8 cellular contexts compared by ENCODE assay signal in the genomic region with DNA sequence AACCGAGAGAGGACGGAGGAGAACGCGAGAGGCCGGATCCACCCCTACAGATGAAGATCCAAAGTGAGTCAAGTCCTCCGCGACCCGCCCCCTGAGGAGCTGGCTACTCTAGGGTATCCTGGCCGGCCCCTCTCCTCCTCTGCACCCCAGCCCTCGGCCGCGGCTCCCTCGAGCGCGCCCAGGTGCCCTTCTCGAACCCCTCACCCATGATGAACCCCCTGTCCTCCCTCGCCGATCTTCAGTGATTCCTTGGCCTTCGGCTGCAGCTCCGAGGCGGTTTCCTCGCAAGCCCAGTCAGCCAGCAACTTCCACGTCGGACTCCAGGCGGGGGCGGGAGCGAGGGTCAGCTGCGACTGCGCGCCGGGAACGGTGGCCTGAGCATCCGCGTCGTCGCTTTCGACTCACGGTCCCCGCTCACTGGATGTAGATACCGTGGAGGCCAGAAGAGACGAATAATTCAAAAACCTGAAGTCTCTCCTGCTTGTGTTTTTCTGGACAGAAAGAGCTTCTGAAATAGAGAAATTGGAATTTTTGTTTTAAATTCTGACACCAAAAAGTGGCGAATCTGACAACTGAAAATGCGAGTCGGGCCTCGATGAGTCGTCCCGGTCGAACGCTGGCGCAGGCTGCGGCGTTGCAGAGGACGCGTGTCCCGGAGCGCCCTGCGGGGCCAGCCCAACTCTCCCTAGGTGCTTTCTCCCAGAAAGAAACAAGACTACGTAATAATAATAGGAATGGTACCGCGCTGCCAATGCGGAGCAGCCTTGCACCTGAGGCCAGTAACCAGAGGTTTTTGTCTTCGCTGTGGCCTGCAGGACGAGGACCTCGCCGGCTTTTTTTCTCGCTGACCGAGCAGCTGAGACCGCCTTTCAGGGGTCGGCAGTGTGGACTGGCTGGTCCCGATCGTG. TPM values are rescaled to one million over a fixed set of nuclear protein-coding genes. Genes with fewer than 3 reads are reported as not detected.
DNase-seq lines count a peak whose midpoint lies in the region; ATAC-seq and TF ChIP-seq lines count a peak whose summit lies in the region.

A gene (minus strand): TSS at position 335 of the 908 bp plus-strand sequence. CDS start 127 bp downstream, at position 208.

- DNase-seq in Ammon's horn (ENCODE audit: low spot score) (peak; percentile 92), NCI-H510A (lab: John Stamatoyannopoulos, UW) (peak; percentile 74), choroid plexus epithelial cell (ENCODE audit: low read depth) (peak; percentile 93), kidney tubule cell (ENCODE audit: low spot score) (peak; percentile 92)
- DNase-seq in activated CD4-positive, alpha-beta T cell treated with anti-CD3 and anti-CD28 coated beads for 36 hours, result peak; percentile 91
- peak; percentile 37 to 73 for DNase-seq in stimulated activated CD4-positive, alpha-beta T cell treated with anti-CD3 and anti-CD28 coated beads, Interleukin-1b, Interleukin-23, amount 100 ng/mL, for 1 hour (ENCODE audit: low read depth in 2 of 2)

- H3K4me3 Mint-ChIP-seq in activated CD4-positive, alpha-beta T cell treated with anti-CD3 and anti-CD28 coated beads for 36 hours, result peak within 1 kb of the TSS; percentile 95

- POLR2A ChIA-PET in activated CD4-positive, alpha-beta T cell treated with anti-CD3 and anti-CD28 coated beads for 36 hours (lab: Charles Lee), result interaction anchor here (0.7 to 1.0 kb wide), 2 partner anchors 21 to 73 kb away, joined by 3 read pairs; no protein-coding TSS in a partner anchor

- H3K9me3 Mint-ChIP-seq in activated CD4-positive, alpha-beta T cell treated with anti-CD3 and anti-CD28 coated beads for 36 hours (ENCODE audit: low read depth), result no peaks in the 10 kb centered on the region

- CTCF ChIA-PET in activated CD4-positive, alpha-beta T cell treated with anti-CD3 and anti-CD28 coated beads for 36 hours (lab: Charles Lee), result interaction anchor here (0.5 to 1.8 kb wide), 6 partner anchors 12 to 422 kb away, joined by 3 to 7 read pairs (median 5); a partner anchor contains a TSS

- TF ChIP-seq POLR2A in GM19099 (IDR thresholded peaks at IDR 0.05; ENCODE audit: extremely low read depth, insufficient read length, low read depth), result peak; percentile 85

- no peaks in the 10 kb centered on the region for H3K27me3 Mint-ChIP-seq in activated CD4-positive, alpha-beta T cell treated with anti-CD3 and anti-CD28 coated beads for 36 hours

- ATAC-seq in HG03378 (IDR thresholded peaks at IDR 0.05; ENCODE audit: unreplicated experiment), result peak; percentile 71
- ATAC-seq in activated CD4-positive, alpha-beta T cell treated with anti-CD3 and anti-CD28 coated beads for 36 hours, result peak; percentile 83

- H3K4me3 ChIP-seq in choroid plexus epithelial cell (ENCODE audit: low read depth, low read length), result peak within 1 kb of the TSS; percentile 94

- no peak for TF ChIP-seq CTCF in choroid plexus epithelial cell (conservative IDR thresholded peaks at IDR 0.05; ENCODE audit: low read depth, low read length)

- peaks cover 2% of the 10 kb centered on the region for H3K36me3 Mint-ChIP-seq in activated CD4-positive, alpha-beta T cell treated with anti-CD3 and anti-CD28 coated beads for 36 hours (ENCODE audit: low read depth)

- H3K4me1 Mint-ChIP-seq in activated CD4-positive, alpha-beta T cell treated with anti-CD3 and anti-CD28 coated beads for 36 hours, result peaks cover 15% of the 10 kb centered on the region

- intact Hi-C loops in activated CD4-positive, alpha-beta T cell treated with anti-CD3 and anti-CD28 coated beads for 36 hours (cut with DNase I, micrococcal nuclease), result loop anchor here (1.0 to 10.0 kb wide), 8 partner anchors 127 to 1140 kb away; a partner anchor contains a TSS

- H3K27ac Mint-ChIP-seq in activated CD4-positive, alpha-beta T cell treated with anti-CD3 and anti-CD28 coated beads for 36 hours, result peak within 1 kb of the TSS; percentile 95

RNA-seq across cellular contexts. Expression of the gene that starts here (rescaled TPM):
- total RNA-seq in activated CD4-positive, alpha-beta T cell treated with anti-CD3 and anti-CD28 coated beads for 36 hours, result 10 to 100 TPM; 67.2 to 85.6 TPM

Comparison
In these comparisons a context has a peak if more than half of its experiments do, and no peak if none do; other contexts are left out.
1. Peak in every context shown above with its lines: DNase-seq, ATAC-seq and H3K4me3 ChIP-seq.